Comparison of ENCODE assay signal across 8 cellular contexts in the genomic region with DNA sequence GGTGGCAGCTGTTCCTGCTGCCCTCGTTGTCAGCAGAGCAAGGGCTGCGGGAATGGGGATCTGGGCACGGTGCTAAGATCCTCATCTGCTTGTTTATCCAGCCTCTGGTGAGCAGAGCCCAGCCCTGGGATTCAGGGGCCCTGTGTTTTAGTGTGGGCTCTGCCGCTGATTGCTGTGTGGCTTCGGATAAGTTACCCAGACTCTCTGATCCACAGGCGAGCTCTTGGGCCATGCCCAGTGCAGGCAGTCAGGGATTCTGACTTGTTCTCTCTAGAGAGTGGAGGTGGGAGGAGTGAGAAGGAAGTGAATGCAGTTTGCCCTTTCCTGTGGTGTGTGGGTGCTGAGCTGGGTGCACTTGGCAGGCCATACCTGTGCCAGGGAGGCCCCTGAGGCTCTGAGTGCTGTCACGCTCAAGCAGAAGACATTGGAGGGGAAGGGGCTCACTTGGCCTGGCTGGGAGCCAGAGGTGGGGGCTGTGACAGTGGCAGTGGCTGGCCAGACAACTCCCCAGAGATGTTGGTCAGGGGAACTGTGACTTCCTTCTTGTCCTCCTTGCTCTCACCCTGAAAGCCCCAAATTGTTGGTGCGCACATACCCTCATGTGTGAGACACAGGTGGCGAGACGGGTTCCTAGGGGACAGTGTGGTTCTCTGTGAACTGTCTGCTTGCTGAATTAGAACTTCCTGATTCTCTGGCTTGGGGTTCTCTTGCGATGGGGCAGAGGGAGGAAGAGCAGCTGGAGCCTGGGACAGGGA. TPM values are rescaled to one million over a fixed set of nuclear protein-coding genes. Genes with fewer than 3 reads are reported as not detected.
DNase-seq lines count a peak whose midpoint lies in the region; ATAC-seq, FAIRE-seq and TF ChIP-seq lines count a peak whose summit lies in the region.

No MANE protein-coding gene starts in this region.

- no peaks in the 10 kb centered on the region for H3K9me3 Mint-ChIP-seq in CD14-positive monocyte

- H3K9me3 ChIP-seq in thoracic aorta, result no peaks in the 10 kb centered on the region

- H3K4me1 Mint-ChIP-seq in CD14-positive monocyte, result peaks cover 19% of the 10 kb centered on the region

- DNase-seq in CD14-positive monocyte (ENCODE audit: low spot score), result no peak
- DNase-seq in GM19239 (ENCODE audit: insufficient read length, low spot score), result peak; percentile 46
- peak; percentile 50 for DNase-seq in activated gamma-delta T cell treated with Interleukin-2 at 50 U/mL for 16 hours
- no peak for DNase-seq in thoracic aorta (ENCODE audit: low spot score)
- DNase-seq in A172 (ENCODE audit: low spot score), result no peak
- DNase-seq in NCI-H748 treated with DMSO at 0.1 percent for 48 hours (lab: John Stamatoyannopoulos, UW), result no peak
- no peak for DNase-seq in H54 (ENCODE audit: insufficient read length, low spot score)

- no peaks in the 10 kb centered on the region for H3K27me3 ChIP-seq in thoracic aorta (replicated peaks; ENCODE audit: insufficient read depth)

- peak overlapping the region in 6 of 7 donors; percentile 7 to 87 (median 32) for H3K27ac Mint-ChIP-seq in CD14-positive monocyte

- TF ChIP-seq CTCF in CD14-positive monocyte (IDR thresholded peaks at IDR 0.05), result no peak
- no peak for TF ChIP-seq CTCF in thoracic aorta (IDR thresholded peaks at IDR 0.05)

- H3K36me3 Mint-ChIP-seq in CD14-positive monocyte, result peaks cover 66 to 73% of the 10 kb centered on the region in 2 donors

- peaks cover 51 to 79% of the 10 kb centered on the region in 2 donors for H3K4me1 ChIP-seq in thoracic aorta (ENCODE audit: control insufficient read depth in 1 of 2, low read depth in 2 of 2)

- no peak for TF ChIP-seq POLR2A in H54 (IDR thresholded peaks at IDR 0.05; ENCODE audit: low read depth, low read length)

- FAIRE-seq in GM19239 (lab: Jason Lieb, UNC) (peak; percentile 97), H54 (lab: Jason Lieb, UNC) (no peak)

- H3K27ac ChIP-seq in thoracic aorta, result peak overlapping the region; percentile 59 to 66

- H3K4me3 Mint-ChIP-seq in CD14-positive monocyte, result no peak overlapping the region

- peaks cover 0 to 2% (median 1%) of the 10 kb centered on the region in 3 donors for H3K27me3 Mint-ChIP-seq in CD14-positive monocyte (ENCODE audit: low read depth in 3 of 3)

- intact Hi-C loops in CD14-positive monocyte (cut with micrococcal nuclease), result no loop called here

- ATAC-seq in HG03280 (IDR thresholded peaks at IDR 0.05; ENCODE audit: unreplicated experiment), result peak; percentile 34
- ATAC-seq in thoracic aorta (ENCODE audit: insufficient number of reproducible peaks, low FRiP score, low read depth), result no peak

- H3K36me3 ChIP-seq in thoracic aorta, result no peaks in the 10 kb centered on the region

- H3K4me3 ChIP-seq in thoracic aorta, result no peak overlapping the region

RNA-seq across cellular contexts. Expression of a gene that starts 43.7 kb away (rescaled TPM):
- 10 to 100 TPM; 43.0 to 89.0 TPM for polyA plus RNA-seq in CD14-positive monocyte
- total RNA-seq in thoracic aorta, result 10 to 100 TPM; 15.4 to 23.4 TPM
- 26.8 and 40.3 TPM in 2 replicates for total RNA-seq in A172 (2014; rRNA removed; shearing (Covaris generic))

Comparison
In these comparisons a context has a peak if more than half of its experiments do, and no peak if none do; other contexts are left out.
1. DNase-seq: peak in GM19239 (single experiment) and activated gamma-delta T cell treated with Interleukin-2 at 50 U/mL for 16 hours (single experiment); none in CD14-positive monocyte (single experiment), thoracic aorta (single experiment), A172 (single experiment), NCI-H748 treated with DMSO at 0.1 percent for 48 hours (single experiment) and H54 (single experiment).